ENCODE assay signal across 15 cellular contexts in genomic region chr12:124683330-124683662, GRCh38.
DNase-seq lines count a peak whose midpoint lies in the region; ATAC-seq and TF ChIP-seq lines count a peak whose summit lies in the region.
"Had no signal": no experiment of that assay in that cellular context is flagged by ENCODE, and none has a peak within 500 bp of the region (broad histone marks: within the 10 kb centered on the region; RNA-seq: fewer than 3 reads in every experiment).

No MANE protein-coding gene starts in this region.

- H3K36me3 ChIP-seq in stomach (no peaks in the 10 kb centered on the region), H7 (replicated peaks; ENCODE audit: control insufficient read depth, insufficient read depth, low read length) (no peaks in the 10 kb centered on the region)

- no peak for ATAC-seq in activated CD4-positive, CD25-positive, alpha-beta regulatory T cell treated with anti-CD3 and anti-CD28 coated beads, Interleukin-2, amount 50 U/mL, for 24 hours
- no peak for ATAC-seq in HG03097 (IDR thresholded peaks at IDR 0.05; ENCODE audit: low FRiP score, unreplicated experiment)
- ATAC-seq: right cardiac atrium had no signal

- H3K27ac ChIP-seq in stomach: peak overlapping the region; percentile 15 to 84 (median 80)

- WGBS in stomach, 5 donors: 35 to 52% (median 40%) methylated on average over 7 to 8 of the region's 8 CpGs

- peaks cover 59 to 91% (median 73%) of the 10 kb centered on the region in 4 donors for H3K4me1 ChIP-seq in stomach

- H3K27me3 ChIP-seq in stomach: no peaks in the 10 kb centered on the region
- no peaks in the 10 kb centered on the region for H3K27me3 ChIP-seq in H7 (ENCODE audit: control insufficient read depth, insufficient read depth, low read length)
- H3K27me3 ChIP-seq: dorsolateral prefrontal cortex had no signal

- TF ChIP-seq EP300 in stomach (IDR thresholded peaks at IDR 0.05): no peak

- H3K4me3 ChIP-seq in stomach (no peak overlapping the region), H7 (ENCODE audit: insufficient read depth, low read depth, low read length) (no peak overlapping the region)
- H3K4me3 ChIP-seq: dorsolateral prefrontal cortex had no signal

- intact Hi-C loops in stomach (cut with DNase I; ENCODE audit: low total_unique reads): no loop called here

- peak; percentile 29 for DNase-seq in HuH-7.5 (ENCODE audit: low spot score)
- peak; percentile 74 for DNase-seq in SW480 (ENCODE audit: low spot score)
- DNase-seq in left kidney (ENCODE audit: low read depth, low spot score): peak; percentile 52
- DNase-seq in stomach: peak; percentile 72
- DNase-seq in COLO668 (lab: John Stamatoyannopoulos, UW; ENCODE audit: unreplicated experiment): no peak
- no peak for DNase-seq in H7
- DNase-seq: activated CD4-positive, alpha-beta T cell treated with anti-CD3 and anti-CD28 coated beads, Interleukin-2, amount 50 U/mL, for 48 hours; activated naive CD4-positive, alpha-beta T cell treated with Interleukin-2 at 50 U/mL for 16 hours; DMS79; dorsolateral prefrontal cortex; NCI-H1105; right cardiac atrium; Right ventricle myocardium superior had no signal

- no peak for TF ChIP-seq POLR2A in stomach (IDR thresholded peaks at IDR 0.05)

- no peak for TF ChIP-seq CTCF in stomach (IDR thresholded peaks at IDR 0.05)

- H3K9me3 ChIP-seq in stomach: no peaks in the 10 kb centered on the region

Comparison
In these comparisons a context has a peak if more than half of its experiments do, and no peak if none do; other contexts are left out.
1. DNase-seq: peak in HuH-7.5 (single experiment), SW480 (single experiment), left kidney (single experiment) and stomach (single experiment); none in COLO668 (single experiment) and H7 (single experiment).